Comparison of ENCODE assay signal across 33 cellular contexts in the genomic region with DNA sequence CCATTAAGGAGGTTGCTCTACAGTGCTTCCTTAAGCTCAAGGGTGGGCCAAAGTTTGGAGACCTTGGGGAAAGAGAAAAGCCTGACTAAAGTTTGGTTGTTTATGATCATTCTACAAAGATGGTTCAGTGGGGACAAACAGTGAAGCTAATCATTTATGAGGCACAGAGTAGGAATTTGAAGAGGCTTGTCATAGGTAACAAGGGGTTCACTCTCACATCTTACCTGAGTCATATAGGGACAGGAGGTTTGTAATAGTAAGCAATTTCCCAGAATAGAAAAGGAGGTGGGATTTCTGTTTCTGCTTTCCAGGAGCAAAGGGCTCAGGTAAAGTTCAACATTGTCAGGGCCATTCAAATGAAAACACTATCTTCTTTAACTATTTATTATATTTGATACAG.
"Had no signal": no experiment of that assay in that cellular context is flagged by ENCODE, and none has a peak within 500 bp of the region (broad histone marks: within the 10 kb centered on the region; RNA-seq: fewer than 3 reads in every experiment).

No MANE protein-coding gene starts in this region.

- H3K27me3 ChIP-seq: body of pancreas, esophagus muscularis mucosa, gastroesophageal sphincter, heart right ventricle had no signal

- H3K27ac Mint-ChIP-seq: activated B cell treated with CpG ODN at 0.5 μM for 24 hours; activated CD8-positive, alpha-beta T cell treated with anti-CD3 and anti-CD28 coated beads for 36 hours; activated naive CD8-positive, alpha-beta T cell; activated T-helper 17 cell treated with anti-CD3 and anti-CD28 coated beads, Interleukin-2, amount 50 U/mL, for 72 hours; dendritic cell treated with granulocyte-macrophage colony-stimulating factor and Interleukin-4, amounts not matched to agents 40 ng/mL and 50 ng/mL, for 4 days; endodermal cell; T-helper 17 cell; T-helper 2 cell treated with Interferon-gamma antibody and Interleukin-4, amounts not matched to agents 5 μg/mL and 100 μg/mL, for 36 hours had no signal

- ATAC-seq: activated CD4-positive, CD25-positive, alpha-beta regulatory T cell treated with anti-CD3 and anti-CD28 coated beads, Interleukin-2, amount 50 U/mL, for 24 hours; activated CD8-positive, alpha-beta T cell treated with anti-CD3 and anti-CD28 coated beads for 36 hours; activated T-cell treated with anti-CD3 and anti-CD28 coated beads, Interleukin-2, amount 50 U/mL, for 4 hours; activated T-helper 17 cell treated with anti-CD3 and anti-CD28 coated beads, Interleukin-2, amount 50 U/mL, for 72 hours; body of pancreas; gastroesophageal sphincter; heart right ventricle; T-helper 17 cell had no signal

- H3K4me1 ChIP-seq: body of pancreas, esophagus muscularis mucosa, gastroesophageal sphincter, heart right ventricle had no signal

- H3K36me3 Mint-ChIP-seq: activated naive CD8-positive, alpha-beta T cell had no signal

- H3K9me3 ChIP-seq: body of pancreas, esophagus muscularis mucosa, gastroesophageal sphincter had no signal

- H3K4me1 Mint-ChIP-seq: activated B cell treated with CpG ODN at 0.5 μM for 24 hours; activated T-helper 17 cell treated with anti-CD3 and anti-CD28 coated beads, Interleukin-2, amount 50 U/mL, for 72 hours; central memory CD8-positive, alpha-beta T cell; T-helper 17 cell had no signal

- DNase-seq: activated B cell treated with CpG ODN at 0.5 μM for 24 hours; activated CD4-positive, alpha-beta T cell treated with anti-CD3 and anti-CD28 coated beads for 48 hours; activated CD4-positive, alpha-beta T cell treated with anti-CD3 and anti-CD28 coated beads, Interleukin-2, amount 50 U/mL, for 1 hour; activated CD4-positive, alpha-beta T cell treated with anti-CD3 and anti-CD28 coated beads, Interleukin-2, amount 50 U/mL, for 48 hours; activated CD8-positive, alpha-beta memory T cell treated with anti-CD3 and anti-CD28 coated beads for 24 hours; activated CD8-positive, alpha-beta T cell treated with anti-CD3 and anti-CD28 coated beads for 36 hours; activated effector memory CD4-positive, alpha-beta T cell treated with Interleukin-2 at 50 U/mL for 16 hours; activated gamma-delta T cell treated with Interleukin-2 at 50 U/mL for 16 hours; activated naive CD4-positive, alpha-beta T cell treated with anti-CD3 and anti-CD28 coated beads, Interleukin-2, amount 50 U/mL, for 16 hours; activated naive CD4-positive, alpha-beta T cell treated with Interleukin-2 at 50 U/mL for 16 hours; activated T-cell treated with anti-CD3 and anti-CD28 coated beads, Interleukin-2, amount 50 U/mL, for 4 hours; amygdala; aorta; body of pancreas; dorsolateral prefrontal cortex; effector memory CD4-positive, alpha-beta T cell; endodermal cell; erythroblast; foreskin melanocyte; heart right ventricle; T-helper 1 cell; T-helper 17 cell; T1000; WERI-Rb-1 had no signal

- H3K27me3 Mint-ChIP-seq: activated B cell treated with CpG ODN at 0.5 μM for 24 hours; activated CD8-positive, alpha-beta T cell treated with anti-CD3 and anti-CD28 coated beads for 36 hours; activated naive CD8-positive, alpha-beta T cell; activated T-helper 17 cell treated with anti-CD3 and anti-CD28 coated beads, Interleukin-2, amount 50 U/mL, for 72 hours; central memory CD8-positive, alpha-beta T cell; dendritic cell treated with granulocyte-macrophage colony-stimulating factor and Interleukin-4, amounts not matched to agents 40 ng/mL and 50 ng/mL, for 4 days; T-helper 17 cell had no signal

- H3K4me3 ChIP-seq: body of pancreas, coronary artery, dorsolateral prefrontal cortex, esophagus muscularis mucosa, gastroesophageal sphincter, heart right ventricle had no signal

- H3K36me3 ChIP-seq: esophagus muscularis mucosa, gastroesophageal sphincter, heart right ventricle, WERI-Rb-1 had no signal

- H3K27ac ChIP-seq: body of pancreas, coronary artery, dorsolateral prefrontal cortex, esophagus muscularis mucosa, gastroesophageal sphincter, heart right ventricle, WERI-Rb-1 had no signal

- H3K9me3 Mint-ChIP-seq: activated CD8-positive, alpha-beta T cell treated with anti-CD3 and anti-CD28 coated beads for 36 hours; T-helper 2 cell treated with Interferon-gamma antibody and Interleukin-4, amounts not matched to agents 5 μg/mL and 100 μg/mL, for 36 hours had no signal

- H3K4me3 Mint-ChIP-seq: activated B cell treated with CpG ODN at 0.5 μM for 24 hours; activated CD8-positive, alpha-beta T cell treated with anti-CD3 and anti-CD28 coated beads for 36 hours; activated naive CD8-positive, alpha-beta T cell; activated T-cell treated with anti-CD3 and anti-CD28 coated beads, Interleukin-2, amount 50 U/mL, for 4 hours; activated T-helper 17 cell treated with anti-CD3 and anti-CD28 coated beads, Interleukin-2, amount 50 U/mL, for 72 hours; central memory CD8-positive, alpha-beta T cell; dendritic cell treated with granulocyte-macrophage colony-stimulating factor and Interleukin-4, amounts not matched to agents 40 ng/mL and 50 ng/mL, for 4 days; endodermal cell; T-helper 17 cell; T-helper 2 cell treated with Interferon-gamma antibody and Interleukin-4, amounts not matched to agents 5 μg/mL and 100 μg/mL, for 36 hours had no signal
